Comparison of ENCODE assay signal across 10 cellular contexts in the genomic region with DNA sequence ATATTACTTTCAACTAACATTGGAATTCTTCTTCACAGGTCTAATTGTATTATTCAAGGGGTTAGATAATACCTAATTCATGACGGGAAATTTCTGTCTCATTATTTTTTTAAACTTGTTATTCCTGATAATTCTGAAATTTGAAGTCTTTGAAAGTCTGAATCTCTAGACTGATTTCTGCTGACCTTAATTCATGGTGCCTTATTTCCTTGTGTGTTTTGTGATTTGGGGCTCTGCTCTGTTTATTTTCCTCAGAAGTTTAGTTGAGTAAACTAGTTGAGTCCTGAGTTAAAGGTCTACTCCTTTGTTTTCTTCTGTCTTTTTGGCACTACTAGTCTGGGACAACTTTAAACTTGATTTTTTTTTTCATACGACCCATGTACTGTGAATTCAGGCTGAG. TPM values are rescaled to one million over a fixed set of nuclear protein-coding genes. Genes with fewer than 3 reads are reported as not detected.
"Had no signal": no experiment of that assay in that cellular context is flagged by ENCODE, and none has a peak within 500 bp of the region (broad histone marks: within the 10 kb centered on the region; RNA-seq: fewer than 3 reads in every experiment).

No MANE protein-coding gene starts in this region.

- H3K27ac ChIP-seq: HL-60, KMS-11 had no signal

- H3K9ac ChIP-seq: KMS-11 had no signal

- FAIRE-seq: HepG2, HTR-8/SVneo had no signal

- H3K4me2 ChIP-seq: KMS-11 had no signal

- DNase-seq: IMR-90, KBM-7, KG1 had no signal

- ATAC-seq: HepG2 had no signal

RNA-seq across cellular contexts. Expression of a gene that starts 5.9 kb away (rescaled TPM):
- total RNA-seq: HepG2, HT-29, HT1080, IMR-90 had no signal
- polyA plus RNA-seq: HepG2, IgD-negative memory B cell, IMR-90 had no signal

RNA-seq across cellular contexts. Expression of a gene that starts 16.0 kb away (rescaled TPM):
- total RNA-seq: HepG2, HT-29, HT1080, IMR-90 had no signal
- polyA plus RNA-seq: HepG2, IgD-negative memory B cell, IMR-90 had no signal

RNA-seq across cellular contexts. Expression of a gene that starts 31.7 kb away (rescaled TPM):
- total RNA-seq: HepG2, HT-29, HT1080, IMR-90 had no signal
- polyA plus RNA-seq: HepG2, IgD-negative memory B cell, IMR-90 had no signal
